ENCODE assay signal across 9 cellular contexts in the genomic region with DNA sequence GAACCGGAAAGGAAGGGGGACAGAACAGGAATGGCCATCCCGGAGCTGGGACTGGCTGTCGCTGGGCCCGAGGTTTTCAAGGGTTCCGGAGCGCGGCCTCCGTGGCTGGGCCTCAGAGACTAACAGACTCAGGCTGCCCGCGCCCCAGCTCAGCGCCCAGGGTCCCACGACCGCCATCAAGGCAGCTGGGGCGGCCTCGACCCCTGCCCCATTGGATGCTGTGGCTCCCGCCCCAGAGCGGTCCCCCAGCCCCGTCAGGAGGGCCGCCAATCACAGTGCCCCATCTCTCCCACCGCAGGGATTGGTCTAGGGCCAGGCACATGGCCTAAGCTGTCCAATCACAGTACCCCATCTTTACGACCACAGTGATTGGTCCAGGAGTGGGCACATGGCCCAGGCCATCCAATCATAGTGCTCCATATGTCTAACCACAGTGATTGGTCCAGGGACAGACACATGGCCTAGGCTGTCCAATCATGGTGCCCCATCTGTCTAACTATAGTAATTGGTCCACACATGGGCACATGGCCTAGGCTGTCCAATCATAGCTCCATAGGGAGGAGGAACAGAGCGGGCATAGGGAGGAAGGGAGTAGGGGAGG.
DNase-seq lines count a peak whose midpoint lies in the region; ATAC-seq and TF ChIP-seq lines count a peak whose summit lies in the region.
"Had no signal": no experiment of that assay in that cellular context is flagged by ENCODE, and none has a peak within 500 bp of the region (broad histone marks: within the 10 kb centered on the region; RNA-seq: fewer than 3 reads in every experiment).

No MANE protein-coding gene starts in this region.

- H3K4me3 ChIP-seq in fibroblast of mammary gland (ENCODE audit: control insufficient read depth, low read depth, low read length), result no peak overlapping the region

- ATAC-seq in SK-N-SH treated with all-trans-retinoic acid at 6 μM for 48 hours (peak; percentile 44), GM21447 (IDR thresholded peaks at IDR 0.05; ENCODE audit: unreplicated experiment) (no peak), GM18870 (IDR thresholded peaks at IDR 0.05; ENCODE audit: unreplicated experiment) (no peak)

- DNase-seq in H4 (ENCODE audit: low spot score), result peak; percentile 48
- peak; percentile 63 for DNase-seq in fibroblast of mammary gland (ENCODE audit: low read depth)
- peak; percentile 69 for DNase-seq in putamen (ENCODE audit: low spot score)
- no peak for DNase-seq in NCI-H1105 (lab: John Stamatoyannopoulos, UW)
- no peak for DNase-seq in GDM1 (lab: John Stamatoyannopoulos, UW)
- DNase-seq: NCI-H510A had no signal

- no peak for TF ChIP-seq CTCF in fibroblast of mammary gland (conservative IDR thresholded peaks at IDR 0.05; ENCODE audit: control insufficient read depth, insufficient read depth, low read depth, low read length)

TF ChIP-seq in SK-N-SH treated with all-trans-retinoic acid at 6 μM for 48 hours, 23 proteins besides CTCF, POLR2A, EP300 and RAD21:
- no peak for TF ChIP-seq ARNTL (CRISPR knock-in tag; IDR thresholded peaks at IDR 0.05; ENCODE audit: borderline replicate concordance, low read depth)
- no peak for TF ChIP-seq ZNF565 (CRISPR knock-in tag; conservative IDR thresholded peaks at IDR 0.05; ENCODE audit: low read depth)
- TF ChIP-seq, protein P1, sequence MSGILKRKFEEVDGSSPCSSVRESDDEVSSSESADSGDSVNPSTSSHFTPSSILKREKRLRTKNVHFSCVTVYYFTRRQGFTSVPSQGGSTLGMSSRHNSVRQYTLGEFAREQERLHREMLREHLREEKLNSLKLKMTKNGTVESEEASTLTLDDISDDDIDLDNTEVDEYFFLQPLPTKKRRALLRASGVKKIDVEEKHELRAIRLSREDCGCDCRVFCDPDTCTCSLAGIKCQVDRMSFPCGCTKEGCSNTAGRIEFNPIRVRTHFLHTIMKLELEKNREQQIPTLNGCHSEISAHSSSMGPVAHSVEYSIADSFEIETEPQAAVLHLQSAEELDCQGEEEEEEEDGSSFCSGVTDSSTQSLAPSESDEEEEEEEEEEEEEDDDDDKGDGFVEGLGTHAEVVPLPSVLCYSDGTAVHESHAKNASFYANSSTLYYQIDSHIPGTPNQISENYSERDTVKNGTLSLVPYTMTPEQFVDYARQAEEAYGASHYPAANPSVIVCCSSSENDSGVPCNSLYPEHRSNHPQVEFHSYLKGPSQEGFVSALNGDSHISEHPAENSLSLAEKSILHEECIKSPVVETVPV (CRISPR knock-in tag; IDR thresholded peaks at IDR 0.05), result no peak
- TF ChIP-seq ZFP3 (CRISPR knock-in tag; IDR thresholded peaks at IDR 0.05), result no peak
- TF ChIP-seq TCF4 (CRISPR knock-in tag; IDR thresholded peaks at IDR 0.05; ENCODE audit: borderline replicate concordance), result no peak
- no peak for TF ChIP-seq ZNF70 (CRISPR knock-in tag; IDR thresholded peaks at IDR 0.05)
- TF ChIP-seq PPARA (CRISPR knock-in tag; IDR thresholded peaks at IDR 0.05; ENCODE audit: borderline replicate concordance), result no peak
- TF ChIP-seq, protein P2, sequence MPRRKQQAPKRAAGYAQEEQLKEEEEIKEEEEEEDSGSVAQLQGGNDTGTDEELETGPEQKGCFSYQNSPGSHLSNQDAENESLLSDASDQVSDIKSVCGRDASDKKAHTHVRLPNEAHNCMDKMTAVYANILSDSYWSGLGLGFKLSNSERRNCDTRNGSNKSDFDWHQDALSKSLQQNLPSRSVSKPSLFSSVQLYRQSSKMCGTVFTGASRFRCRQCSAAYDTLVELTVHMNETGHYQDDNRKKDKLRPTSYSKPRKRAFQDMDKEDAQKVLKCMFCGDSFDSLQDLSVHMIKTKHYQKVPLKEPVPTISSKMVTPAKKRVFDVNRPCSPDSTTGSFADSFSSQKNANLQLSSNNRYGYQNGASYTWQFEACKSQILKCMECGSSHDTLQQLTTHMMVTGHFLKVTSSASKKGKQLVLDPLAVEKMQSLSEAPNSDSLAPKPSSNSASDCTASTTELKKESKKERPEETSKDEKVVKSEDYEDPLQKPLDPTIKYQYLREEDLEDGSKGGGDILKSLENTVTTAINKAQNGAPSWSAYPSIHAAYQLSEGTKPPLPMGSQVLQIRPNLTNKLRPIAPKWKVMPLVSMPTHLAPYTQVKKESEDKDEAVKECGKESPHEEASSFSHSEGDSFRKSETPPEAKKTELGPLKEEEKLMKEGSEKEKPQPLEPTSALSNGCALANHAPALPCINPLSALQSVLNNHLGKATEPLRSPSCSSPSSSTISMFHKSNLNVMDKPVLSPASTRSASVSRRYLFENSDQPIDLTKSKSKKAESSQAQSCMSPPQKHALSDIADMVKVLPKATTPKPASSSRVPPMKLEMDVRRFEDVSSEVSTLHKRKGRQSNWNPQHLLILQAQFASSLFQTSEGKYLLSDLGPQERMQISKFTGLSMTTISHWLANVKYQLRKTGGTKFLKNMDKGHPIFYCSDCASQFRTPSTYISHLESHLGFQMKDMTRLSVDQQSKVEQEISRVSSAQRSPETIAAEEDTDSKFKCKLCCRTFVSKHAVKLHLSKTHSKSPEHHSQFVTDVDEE (CRISPR knock-in tag; IDR thresholded peaks at IDR 0.05), result no peak
- TF ChIP-seq ZNF8 (CRISPR knock-in tag; IDR thresholded peaks at IDR 0.05), result no peak
- TF ChIP-seq, protein P3, sequence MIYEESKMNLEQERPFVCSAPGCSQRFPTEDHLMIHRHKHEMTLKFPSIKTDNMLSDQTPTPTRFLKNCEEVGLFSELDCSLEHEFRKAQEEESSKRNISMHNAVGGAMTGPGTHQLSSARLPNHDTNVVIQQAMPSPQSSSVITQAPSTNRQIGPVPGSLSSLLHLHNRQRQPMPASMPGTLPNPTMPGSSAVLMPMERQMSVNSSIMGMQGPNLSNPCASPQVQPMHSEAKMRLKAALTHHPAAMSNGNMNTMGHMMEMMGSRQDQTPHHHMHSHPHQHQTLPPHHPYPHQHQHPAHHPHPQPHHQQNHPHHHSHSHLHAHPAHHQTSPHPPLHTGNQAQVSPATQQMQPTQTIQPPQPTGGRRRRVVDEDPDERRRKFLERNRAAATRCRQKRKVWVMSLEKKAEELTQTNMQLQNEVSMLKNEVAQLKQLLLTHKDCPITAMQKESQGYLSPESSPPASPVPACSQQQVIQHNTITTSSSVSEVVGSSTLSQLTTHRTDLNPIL (CRISPR knock-in tag; IDR thresholded peaks at IDR 0.05; ENCODE audit: low read depth), result no peak
- TF ChIP-seq OSR1 (CRISPR knock-in tag; IDR thresholded peaks at IDR 0.05), result no peak
- TF ChIP-seq SNAI2 (CRISPR knock-in tag; IDR thresholded peaks at IDR 0.05), result no peak
- TF ChIP-seq ZFP30 (CRISPR knock-in tag; IDR thresholded peaks at IDR 0.05), result no peak

Comparison
In these comparisons a context has a peak if more than half of its experiments do, and no peak if none do; other contexts are left out.
1. DNase-seq: peak in H4 (single experiment), fibroblast of mammary gland (single experiment) and putamen (single experiment); none in NCI-H1105 (single experiment) and GDM1 (single experiment).